In the genomic region with DNA sequence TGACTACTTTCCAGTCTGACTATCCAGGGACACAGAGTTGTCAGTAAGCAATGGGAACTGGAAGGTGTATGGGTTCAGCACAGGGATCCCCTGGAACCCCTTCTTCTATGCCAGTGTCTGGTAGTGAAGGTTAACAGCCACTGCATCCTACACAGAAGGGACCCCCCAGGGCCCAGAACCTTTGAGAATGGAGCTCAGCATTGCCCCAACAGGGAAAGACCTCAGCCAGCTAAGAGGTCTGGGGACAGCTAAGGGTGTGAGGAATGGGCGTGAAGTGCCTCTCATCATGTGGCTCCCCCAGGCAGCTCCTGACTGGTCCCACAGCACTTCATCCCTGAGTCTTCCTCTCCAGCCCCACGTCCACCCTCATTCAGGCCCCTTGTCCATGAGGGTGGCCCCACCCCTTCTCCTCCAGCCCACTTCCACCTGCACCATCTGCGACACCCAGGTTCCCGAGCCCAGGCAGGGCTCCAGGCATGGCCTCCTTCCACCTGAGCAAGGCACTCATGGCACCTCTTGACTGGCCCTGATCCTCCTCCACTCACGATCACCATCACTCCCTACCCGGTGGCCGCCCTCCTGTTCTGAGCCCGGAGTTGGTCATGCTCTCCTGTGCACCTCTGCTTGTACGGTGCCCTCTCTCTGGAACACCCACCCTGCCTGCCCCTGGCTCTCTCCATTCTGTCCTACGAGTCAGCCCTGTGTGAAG, we compare ENCODE assay signal across 26 cellular contexts.
DNase-seq lines count a peak whose midpoint lies in the region; ATAC-seq and TF ChIP-seq lines count a peak whose summit lies in the region.
"Had no signal": no experiment of that assay in that cellular context is flagged by ENCODE, and none has a peak within 500 bp of the region (broad histone marks: within the 10 kb centered on the region; RNA-seq: fewer than 3 reads in every experiment).

No MANE protein-coding gene starts in this region.

- H3K9ac ChIP-seq in BLaER1 = no peak overlapping the region

- intact Hi-C loops in spleen (cut with DNase I; ENCODE audit: low total_unique reads) = loop anchor here (5.0 kb wide), 2 partner anchors 163 to 183 kb away; no protein-coding TSS in a partner anchor

- 81 to 95% (median 90%) methylated on average over 10 of the region's 10 CpGs for WGBS in spleen, 5 donors

- peaks cover 36% of the 10 kb centered on the region for H3K4me1 ChIP-seq in BLaER1
- no peaks in the 10 kb centered on the region for H3K4me1 ChIP-seq in RWPE2 (ENCODE audit: insufficient read depth, poor library complexity, severe bottlenecking)
- H3K4me1 ChIP-seq in spleen = peaks cover 0 to 7% (median 0%) of the 10 kb centered on the region in 6 donors
- H3K4me1 ChIP-seq: adrenal gland, foreskin keratinocyte had no signal

- H3K27ac ChIP-seq in BLaER1 (no peak overlapping the region), RWPE2 (ENCODE audit: poor library complexity, severe bottlenecking) (no peak overlapping the region), spleen (no peak overlapping the region)
- H3K27ac ChIP-seq: adrenal gland, brain microvascular endothelial cell, foreskin keratinocyte, heart right ventricle, RWPE1, VCaP had no signal

- H4K20me1 ChIP-seq in BLaER1 = no peaks in the 10 kb centered on the region

- H3K36me3 ChIP-seq in BLaER1 (no peaks in the 10 kb centered on the region), RWPE2 (ENCODE audit: low read depth) (no peaks in the 10 kb centered on the region), spleen (peaks cover 0 to 79% (median 8%) of the 10 kb centered on the region in 6 donors)
- H3K36me3 ChIP-seq: adrenal gland, brain microvascular endothelial cell had no signal

- peak overlapping the region; percentile 43 for H3K4me2 ChIP-seq in BLaER1

- H3K9me3 ChIP-seq in BLaER1 = no peaks in the 10 kb centered on the region
- H3K9me3 ChIP-seq in RWPE2 (ENCODE audit: severe bottlenecking) = no peaks in the 10 kb centered on the region
- H3K9me3 ChIP-seq in spleen = no peaks in the 10 kb centered on the region
- H3K9me3 ChIP-seq: adrenal gland, heart right ventricle had no signal

- no peak for TF ChIP-seq POLR2A in spleen (IDR thresholded peaks at IDR 0.05)

- no peak for ATAC-seq in RWPE2 (ENCODE audit: low read depth)
- peak; percentile 2 for ATAC-seq in left lobe of liver
- ATAC-seq: effector memory CD8-positive, alpha-beta T cell; esophagus mucosa; foreskin keratinocyte; heart right ventricle; sciatic nerve had no signal

- H3K4me3 ChIP-seq in BLaER1 = no peak overlapping the region
- no peak overlapping the region for H3K4me3 ChIP-seq in RWPE2 (ENCODE audit: severe bottlenecking)
- H3K4me3 ChIP-seq in spleen = no peak overlapping the region
- H3K4me3 ChIP-seq: adrenal gland, heart right ventricle had no signal

- H3K27me3 ChIP-seq in BLaER1 (no peaks in the 10 kb centered on the region), RWPE2 (ENCODE audit: insufficient read depth, poor library complexity, severe bottlenecking) (no peaks in the 10 kb centered on the region), spleen (replicated peaks in 1 of 7) (no peaks in the 10 kb centered on the region)
- H3K27me3 ChIP-seq: adrenal gland, brain microvascular endothelial cell, foreskin keratinocyte, heart right ventricle had no signal

- TF ChIP-seq CTCF in RWPE2 (IDR thresholded peaks at IDR 0.05; ENCODE audit: poor library complexity, severe bottlenecking) (no peak), spleen (IDR thresholded peaks at IDR 0.05 in 8 of 11, conservative IDR thresholded peaks at IDR 0.05 in 3 of 11) (no peak)

- DNase-seq in RWPE2 (ENCODE audit: low spot score) (peak; percentile 52), left lobe of liver (ENCODE audit: low spot score) (no peak), spleen (peak; percentile 64), NCI-H2196 treated with DMSO at 0.1 percent for 48 hours (lab: John Stamatoyannopoulos, UW; ENCODE audit: unreplicated experiment) (no peak), HPDE6-E6E7 (ENCODE audit: extremely low spot score) (no peak), NCI-H345 treated with DMSO at 0.1 percent for 48 hours (lab: John Stamatoyannopoulos, UW; ENCODE audit: unreplicated experiment) (no peak)
- DNase-seq: activated CD4-positive, alpha-beta T cell treated with anti-CD3 and anti-CD28 coated beads, Interleukin-2, amount 50 U/mL, for 1 hour; activated gamma-delta T cell treated with Interleukin-2 at 50 U/mL for 16 hours; brain microvascular endothelial cell; effector memory CD8-positive, alpha-beta T cell; foreskin keratinocyte; heart right ventricle; immature natural killer cell; left ventricle myocardium superior; NCI-H1105; NCI-H2029 treated with DMSO at 0.1 percent for 48 hours; NCI-H226; NCI-H748 treated with DMSO at 0.1 percent for 48 hours; stimulated activated CD4-positive, alpha-beta T cell treated with anti-CD3 and anti-CD28 coated beads, Interleukin-15, amount 100 ng/mL, for 24 hours; substantia nigra had no signal

Comparison
In these comparisons a context has a peak if more than half of its experiments do, and no peak if none do; other contexts are left out.
1. DNase-seq: peak in RWPE2 (single experiment) and spleen (single experiment); none in left lobe of liver (single experiment), NCI-H2196 treated with DMSO at 0.1 percent for 48 hours (single experiment), HPDE6-E6E7 (single experiment) and NCI-H345 treated with DMSO at 0.1 percent for 48 hours (single experiment).